11 cellular contexts compared by ENCODE assay signal in the genomic region with DNA sequence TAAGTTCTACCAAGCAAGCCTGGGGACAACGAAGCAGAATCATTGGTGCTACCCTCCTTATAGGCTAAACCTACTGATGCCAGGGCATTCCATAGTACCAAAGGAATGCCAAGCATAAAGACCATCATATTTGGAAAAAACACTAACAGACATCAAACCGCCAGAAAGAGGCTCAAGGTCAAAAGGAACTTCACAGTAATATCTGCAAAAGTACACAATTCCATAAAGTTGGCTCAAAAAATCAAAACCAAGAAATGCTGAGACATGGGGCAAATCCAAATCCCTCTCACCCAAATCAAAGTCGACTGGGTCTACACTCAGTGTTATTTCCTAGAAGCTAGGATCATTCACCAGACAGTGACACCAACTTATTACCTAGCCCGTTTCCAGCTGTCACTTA. TPM values are rescaled to one million over a fixed set of nuclear protein-coding genes. Genes with fewer than 3 reads are reported as not detected.
DNase-seq lines count a peak whose midpoint lies in the region; ATAC-seq and TF ChIP-seq lines count a peak whose summit lies in the region.
"Had no signal": no experiment of that assay in that cellular context is flagged by ENCODE, and none has a peak within 500 bp of the region (broad histone marks: within the 10 kb centered on the region; RNA-seq: fewer than 3 reads in every experiment).

No MANE protein-coding gene starts in this region.

- 80% methylated on average over 4 of the region's 4 CpGs for WGBS in hepatocyte (ENCODE audit: low lambda C conversion rate, missing lambda C conversion rate)

- TF ChIP-seq CTCF in activated B cell treated with CpG ODN at 0.5 μM for 24 hours (IDR thresholded peaks at IDR 0.05) (no peak), hepatocyte (IDR thresholded peaks at IDR 0.05; ENCODE audit: poor library complexity) (no peak)

- H3K4me3 Mint-ChIP-seq in activated T-cell treated with anti-CD3 and anti-CD28 coated beads, Interleukin-2, amount 50 U/mL, for 72 hours = peak overlapping the region; percentile 36 to 90
- peak overlapping the region; percentile 42 for H3K4me3 Mint-ChIP-seq in activated B cell treated with CpG ODN at 0.5 μM for 24 hours

- no peaks in the 10 kb centered on the region for H3K9me2 ChIP-seq in hepatocyte (replicated peaks; ENCODE audit: insufficient read depth)

- H3K27ac Mint-ChIP-seq in activated T-cell treated with anti-CD3 and anti-CD28 coated beads, Interleukin-2, amount 50 U/mL, for 72 hours = peak overlapping the region; percentile 43
- no peak overlapping the region for H3K27ac Mint-ChIP-seq in activated B cell treated with CpG ODN at 0.5 μM for 24 hours

- H3K4me1 Mint-ChIP-seq in activated T-cell treated with anti-CD3 and anti-CD28 coated beads, Interleukin-2, amount 50 U/mL, for 72 hours (ENCODE audit: low read depth) = peaks cover 65% of the 10 kb centered on the region
- H3K4me1 Mint-ChIP-seq in activated B cell treated with CpG ODN at 0.5 μM for 24 hours = peaks cover 55% of the 10 kb centered on the region

- H3K36me3 ChIP-seq in hepatocyte (replicated peaks; ENCODE audit: insufficient read depth, low read depth) (peaks cover 7% of the 10 kb centered on the region), skeletal muscle tissue (ENCODE audit: control insufficient read depth in 3 of 3, insufficient read depth in 3 of 3, low read length in 3 of 3) (peaks cover 34 to 42% (median 41%) of the 10 kb centered on the region in 3 donors)

- H3K79me2 ChIP-seq in hepatocyte = peaks cover 77% of the 10 kb centered on the region

- H3K27ac ChIP-seq in hepatocyte (no peak overlapping the region), skeletal muscle tissue (ENCODE audit: low read depth, low read length) (no peak overlapping the region)

- H4K20me1 ChIP-seq in hepatocyte (ENCODE audit: insufficient read depth, poor library complexity, severe bottlenecking) = peaks cover 76% of the 10 kb centered on the region

- intact Hi-C loops in activated B cell treated with CpG ODN at 0.5 μM for 24 hours (cut with micrococcal nuclease) = no loop called here

- CTCF ChIA-PET in activated B cell treated with CpG ODN at 0.5 μM for 24 hours (lab: Charles Lee) = interaction anchor here (1.2 kb wide), 1 partner anchor 18 kb away, joined by 4 read pairs; no protein-coding TSS in a partner anchor

- H3K27me3 ChIP-seq in hepatocyte = no peaks in the 10 kb centered on the region
- no peaks in the 10 kb centered on the region for H3K27me3 ChIP-seq in skeletal muscle tissue (ENCODE audit: control insufficient read depth in 3 of 3, insufficient read depth in 3 of 3, low read length in 3 of 3)

- no peak overlapping the region for H3K4me3 ChIP-seq in hepatocyte
- H3K4me3 ChIP-seq in skeletal muscle tissue (ENCODE audit: low read length in 3 of 3) = peak overlapping the region; percentile 1 to 39 (median 15)

- H3K4me1 ChIP-seq in hepatocyte (ENCODE audit: insufficient read depth) = peaks cover 25% of the 10 kb centered on the region
- peaks cover 33 to 44% (median 36%) of the 10 kb centered on the region in 3 donors for H3K4me1 ChIP-seq in skeletal muscle tissue (ENCODE audit: control insufficient read depth in 3 of 3, insufficient read depth in 3 of 3, low read length in 3 of 3)

- H3K9me3 ChIP-seq in hepatocyte (ENCODE audit: low read depth) (no peaks in the 10 kb centered on the region), skeletal muscle tissue (ENCODE audit: control insufficient read depth in 3 of 3, low read length in 3 of 3) (no peaks in the 10 kb centered on the region)

- ATAC-seq in activated T-cell treated with anti-CD3 and anti-CD28 coated beads, Interleukin-2, amount 50 U/mL, for 72 hours (replicated peaks in 1 of 2) = no peak
- ATAC-seq in activated B cell treated with CpG ODN at 0.5 μM for 24 hours (ENCODE audit: low read depth) = no peak
- no peak for ATAC-seq in GM21367 (IDR thresholded peaks at IDR 0.05; ENCODE audit: unreplicated experiment)

- POLR2A ChIA-PET in activated B cell treated with CpG ODN at 0.5 μM for 24 hours (lab: Charles Lee) = interaction anchor here (1.1 kb wide), 1 partner anchor 76 kb away, joined by 3 read pairs; no protein-coding TSS in a partner anchor

- H3K36me3 Mint-ChIP-seq in activated T-cell treated with anti-CD3 and anti-CD28 coated beads, Interleukin-2, amount 50 U/mL, for 72 hours (ENCODE audit: insufficient read depth in 2 of 2) = peaks cover 23 to 48% of the 10 kb centered on the region in 2 donors
- peaks cover 65% of the 10 kb centered on the region for H3K36me3 Mint-ChIP-seq in activated B cell treated with CpG ODN at 0.5 μM for 24 hours (ENCODE audit: low read depth)

- no peak overlapping the region for H3K9ac ChIP-seq in skeletal muscle tissue (ENCODE audit: low read depth in 1 of 3, low read length in 3 of 3)

- H3K27me3 Mint-ChIP-seq in activated T-cell treated with anti-CD3 and anti-CD28 coated beads, Interleukin-2, amount 50 U/mL, for 72 hours (ENCODE audit: low read depth) = no peaks in the 10 kb centered on the region
- no peaks in the 10 kb centered on the region for H3K27me3 Mint-ChIP-seq in activated B cell treated with CpG ODN at 0.5 μM for 24 hours

- DNase-seq in activated T-cell treated with anti-CD3 and anti-CD28 coated beads, Interleukin-2, amount 50 U/mL, for 72 hours = no peak
- DNase-seq in activated T-cell treated with anti-CD3 and anti-CD28 coated beads, Interleukin-2, amount 50 U/mL, for 1 hour = no peak
- DNase-seq in activated B cell treated with CpG ODN at 0.5 μM for 24 hours (no peak), hepatocyte (ENCODE audit: low spot score) (no peak), NCI-H1930 (lab: John Stamatoyannopoulos, UW) (no peak)
- no peak for DNase-seq in stimulated activated CD4-positive, alpha-beta T cell treated with anti-CD3 and anti-CD28 coated beads, Interleukin-4, amount 100 ng/mL, for 24 hours
- DNase-seq: hypothalamus, midbrain, NCI-H2029 treated with DMSO at 0.1 percent for 48 hours had no signal

- no peaks in the 10 kb centered on the region for H3K9me3 Mint-ChIP-seq in activated T-cell treated with anti-CD3 and anti-CD28 coated beads, Interleukin-2, amount 50 U/mL, for 72 hours
- no peaks in the 10 kb centered on the region for H3K9me3 Mint-ChIP-seq in activated B cell treated with CpG ODN at 0.5 μM for 24 hours

- no peak overlapping the region for H2AFZ ChIP-seq in hepatocyte

- peak overlapping the region; percentile 94 for H3K4me2 ChIP-seq in hepatocyte

RNA-seq across cellular contexts. Expression of gene VCP, which starts 3.4 kb away (rescaled TPM):
- 100 to 1,000 TPM; 190 to 199 TPM for total RNA-seq in activated T-cell treated with anti-CD3 and anti-CD28 coated beads, Interleukin-2, amount 50 U/mL, for 72 hours
- total RNA-seq in activated B cell treated with CpG ODN at 0.5 μM for 24 hours = 274 and 296 TPM in 2 replicates
- total RNA-seq in hepatocyte = 234 and 250 TPM in 2 replicates
- polyA plus RNA-seq in hepatocyte = 259 and 284 TPM in 2 replicates
- total RNA-seq in skeletal muscle tissue = 212 TPM

RNA-seq across cellular contexts. Expression of gene FANCG, which starts 10.7 kb away (rescaled TPM):
- 100 to 1,000 TPM in 1 of 2 donors, 10 to 100 TPM in 1; 94.8 to 116 TPM for total RNA-seq in activated T-cell treated with anti-CD3 and anti-CD28 coated beads, Interleukin-2, amount 50 U/mL, for 72 hours
- total RNA-seq in activated B cell treated with CpG ODN at 0.5 μM for 24 hours (27.4 and 28.8 TPM in 2 replicates), hepatocyte (13.4 and 38.2 TPM in 2 replicates), skeletal muscle tissue (14.6 TPM)
- 15.3 and 15.8 TPM in 2 replicates for polyA plus RNA-seq in hepatocyte

RNA-seq across cellular contexts. Expression of gene PIGO, which starts 27.4 kb away (rescaled TPM):
- total RNA-seq in activated T-cell treated with anti-CD3 and anti-CD28 coated beads, Interleukin-2, amount 50 U/mL, for 72 hours = 10 to 100 TPM; 25.6 to 27.9 TPM
- 30.4 and 34.1 TPM in 2 replicates for total RNA-seq in activated B cell treated with CpG ODN at 0.5 μM for 24 hours
- 22.1 and 22.5 TPM in 2 replicates for total RNA-seq in hepatocyte
- polyA plus RNA-seq in hepatocyte = 39.1 and 41.4 TPM in 2 replicates
- total RNA-seq in skeletal muscle tissue = 6.3 TPM

RNA-seq across cellular contexts. Expression of gene STOML2, which starts 33.9 kb away (rescaled TPM):
- total RNA-seq in activated T-cell treated with anti-CD3 and anti-CD28 coated beads, Interleukin-2, amount 50 U/mL, for 72 hours = 100 to 1,000 TPM; 151 to 169 TPM
- total RNA-seq in activated B cell treated with CpG ODN at 0.5 μM for 24 hours (108 and 113 TPM in 2 replicates), hepatocyte (84.0 and 98.0 TPM in 2 replicates), skeletal muscle tissue (93.9 TPM)
- polyA plus RNA-seq in hepatocyte = 120 TPM in 2 replicates

RNA-seq across cellular contexts. Expression of gene ATOSB, which starts 46.6 kb away (rescaled TPM):
- 10 to 100 TPM in 1 of 2 donors, 1 to 10 TPM in 1; 8.3 to 11.3 TPM for total RNA-seq in activated T-cell treated with anti-CD3 and anti-CD28 coated beads, Interleukin-2, amount 50 U/mL, for 72 hours
- total RNA-seq in activated B cell treated with CpG ODN at 0.5 μM for 24 hours (6.8 and 7.2 TPM in 2 replicates), hepatocyte (17.4 and 18.3 TPM in 2 replicates), skeletal muscle tissue (4.7 TPM)
- 16.1 and 18.7 TPM in 2 replicates for polyA plus RNA-seq in hepatocyte
